In genomic region chr3:53778154-53778553, GRCh38 we compare ENCODE assay signal across 27 cellular contexts.
"Had no signal": no experiment of that assay in that cellular context is flagged by ENCODE, and none has a peak within 500 bp of the region (broad histone marks: within the 10 kb centered on the region; RNA-seq: fewer than 3 reads in every experiment).

No MANE protein-coding gene starts in this region.

- H3K27ac ChIP-seq: left lung, lower lobe of right lung, pancreas, prostate gland, sigmoid colon, spleen, tibial nerve, uterus had no signal

- H3K9me3 ChIP-seq: left lung, lower lobe of right lung, pancreas, prostate gland, sigmoid colon, spleen, tibial nerve, uterus had no signal

- H3K27me3 Mint-ChIP-seq: stimulated activated naive CD8-positive, alpha-beta T cell treated with anti-CD3 and anti-CD28 coated beads, Interleukin-15, amount 100 ng/mL, for 72 hours had no signal

- FAIRE-seq: kidney, pancreas, small intestine had no signal

- H3K27me3 ChIP-seq: left lung, pancreas, sigmoid colon, spleen, tibial nerve, uterus had no signal

- H3K4me1 Mint-ChIP-seq: naive thymus-derived CD8-positive, alpha-beta T cell; neural crest cell had no signal

- ATAC-seq: left colon; left lung; lower lobe of right lung; naive thymus-derived CD8-positive, alpha-beta T cell; pancreas; right cardiac atrium; stimulated activated effector memory CD8-positive, alpha-beta T cell treated with anti-CD3 and anti-CD28 coated beads, Interleukin-12 subunit alpha, Interleukin-12 subunit beta, amount 100 ng/mL, for 72 hours; stimulated activated naive CD8-positive, alpha-beta T cell treated with anti-CD3 and anti-CD28 coated beads, Interleukin-15, amount 100 ng/mL, for 72 hours had no signal

- H3K9me3 Mint-ChIP-seq: naive thymus-derived CD8-positive, alpha-beta T cell; nephron; neural crest cell; stimulated activated effector memory CD8-positive, alpha-beta T cell treated with anti-CD3 and anti-CD28 coated beads, Interleukin-12 subunit alpha, Interleukin-12 subunit beta, amount 100 ng/mL, for 72 hours; stimulated activated naive CD8-positive, alpha-beta T cell treated with anti-CD3 and anti-CD28 coated beads, Interleukin-15, amount 100 ng/mL, for 72 hours had no signal

- H3K36me3 Mint-ChIP-seq: naive thymus-derived CD8-positive, alpha-beta T cell; stimulated activated effector memory CD8-positive, alpha-beta T cell treated with anti-CD3 and anti-CD28 coated beads, Interleukin-12 subunit alpha, Interleukin-12 subunit beta, amount 100 ng/mL, for 72 hours had no signal

- DNase-seq: hippocampal formation; kidney; left colon; left lung; lower lobe of right lung; mammary epithelial cell; mesenchymal stem cell; naive thymus-derived CD8-positive, alpha-beta T cell; nucleus accumbens; pancreas; posterior cingulate gyrus; retina; right cardiac atrium; sigmoid colon; small intestine; spleen; stimulated activated CD4-positive, alpha-beta T cell treated with anti-CD3 and anti-CD28 coated beads, Interleukin-4, amount 100 ng/mL, for 24 hours; stimulated activated naive CD4-positive, alpha-beta T cell treated with Interleukin-2 at 50 U/mL for 16 hours; stimulated activated naive CD8-positive, alpha-beta T cell treated with anti-CD3 and anti-CD28 coated beads, Interleukin-15, amount 100 ng/mL, for 72 hours; substantia nigra; uterus had no signal

- H3K4me3 ChIP-seq: left lung, lower lobe of right lung, pancreas, prostate gland, sigmoid colon, spleen, tibial nerve, uterus had no signal

- H3K27ac Mint-ChIP-seq: naive thymus-derived CD8-positive, alpha-beta T cell; stimulated activated effector memory CD8-positive, alpha-beta T cell treated with anti-CD3 and anti-CD28 coated beads, Interleukin-12 subunit alpha, Interleukin-12 subunit beta, amount 100 ng/mL, for 72 hours; stimulated activated naive CD8-positive, alpha-beta T cell treated with anti-CD3 and anti-CD28 coated beads, Interleukin-15, amount 100 ng/mL, for 72 hours; type B pancreatic cell had no signal

- H3K36me3 ChIP-seq: left lung, pancreas, prostate gland, sigmoid colon, spleen, uterus had no signal

- H3K4me3 Mint-ChIP-seq: naive thymus-derived CD8-positive, alpha-beta T cell; nephron; neural crest cell; stimulated activated effector memory CD8-positive, alpha-beta T cell treated with anti-CD3 and anti-CD28 coated beads, Interleukin-12 subunit alpha, Interleukin-12 subunit beta, amount 100 ng/mL, for 72 hours; stimulated activated naive CD8-positive, alpha-beta T cell treated with anti-CD3 and anti-CD28 coated beads, Interleukin-15, amount 100 ng/mL, for 72 hours; type B pancreatic cell had no signal
